12 cellular contexts compared by ENCODE assay signal in the genomic region with DNA sequence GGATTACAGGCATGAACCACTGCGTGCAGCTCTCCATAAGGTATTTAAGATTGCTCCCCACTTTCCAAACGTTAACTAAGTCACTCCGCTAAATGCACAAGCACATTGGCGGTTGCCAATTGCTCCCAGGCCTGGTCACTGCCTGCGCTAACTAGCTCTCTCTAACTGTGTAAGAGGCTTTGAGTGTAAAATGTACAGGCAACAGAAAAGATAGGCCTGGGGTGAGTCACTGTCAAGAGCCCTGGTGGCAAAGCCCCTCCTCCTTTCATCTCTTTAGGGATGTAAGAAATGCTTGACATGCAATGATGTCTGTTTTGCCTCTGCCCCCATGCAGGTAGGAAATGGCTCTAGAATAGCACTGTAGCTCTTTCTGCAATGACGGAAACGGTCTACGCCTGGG.
DNase-seq lines count a peak whose midpoint lies in the region; ATAC-seq and TF ChIP-seq lines count a peak whose summit lies in the region.
"Had no signal": no experiment of that assay in that cellular context is flagged by ENCODE, and none has a peak within 500 bp of the region (broad histone marks: within the 10 kb centered on the region; RNA-seq: fewer than 3 reads in every experiment).

No MANE protein-coding gene starts in this region.

- peaks cover 60% of the 10 kb centered on the region for H3K4me1 Mint-ChIP-seq in activated T-cell treated with anti-CD3 and anti-CD28 coated beads, Interleukin-2, amount 50 U/mL, for 24 hours (ENCODE audit: low read depth)

- no peaks in the 10 kb centered on the region for H3K9me3 Mint-ChIP-seq in activated T-cell treated with anti-CD3 and anti-CD28 coated beads, Interleukin-2, amount 50 U/mL, for 24 hours

- H3K9ac ChIP-seq in smooth muscle cell (ENCODE audit: low read depth) (no peak overlapping the region), colonic mucosa (ENCODE audit: low read depth in 2 of 2, low read length in 2 of 2) (no peak overlapping the region)
- H3K9ac ChIP-seq: GM23248, KMS-11 had no signal

- H3K27me3 Mint-ChIP-seq in activated T-cell treated with anti-CD3 and anti-CD28 coated beads, Interleukin-2, amount 50 U/mL, for 24 hours = no peaks in the 10 kb centered on the region

- H3F3A ChIP-seq in smooth muscle cell (ENCODE audit: low read depth) = no peaks in the 10 kb centered on the region

- 36% methylated on average over 8 of the region's 8 CpGs for WGBS in smooth muscle cell (ENCODE audit: low lambda C conversion rate)

- TF ChIP-seq CTCF in smooth muscle cell (IDR thresholded peaks at IDR 0.05; ENCODE audit: borderline replicate concordance, insufficient read depth, poor library complexity, severe bottlenecking) (no peak), colonic mucosa (IDR thresholded peaks at IDR 0.05) (no peak)

- no peaks in the 10 kb centered on the region for H3K79me2 ChIP-seq in smooth muscle cell (ENCODE audit: low read depth)

- ATAC-seq in SK-N-SH treated with all-trans-retinoic acid at 6 μM for 48 hours = peak; percentile 83

- H3K4me3 ChIP-seq in smooth muscle cell = no peak overlapping the region
- no peak overlapping the region for H3K4me3 ChIP-seq in SJCRH30
- H3K4me3 ChIP-seq in colonic mucosa = no peak overlapping the region
- H3K4me3 ChIP-seq: GM23248, lung had no signal

- peak overlapping the region; percentile 45 for H3K27ac Mint-ChIP-seq in activated T-cell treated with anti-CD3 and anti-CD28 coated beads, Interleukin-2, amount 50 U/mL, for 24 hours

- DNase-seq in activated T-cell treated with anti-CD3 and anti-CD28 coated beads, Interleukin-2, amount 50 U/mL, for 24 hours = no peak
- DNase-seq in activated T-cell treated with anti-CD3 and anti-CD28 coated beads for 4 hours (no peak), fibroblast of peridontal ligament (ENCODE audit: extremely low read depth) (peak; percentile 19), smooth muscle cell (lab: John Stamatoyannopoulos, UW; ENCODE audit: unreplicated experiment) (no peak), SJCRH30 (no peak), colonic mucosa (no peak), NCI-H128 (lab: John Stamatoyannopoulos, UW; ENCODE audit: unreplicated experiment) (no peak)
- DNase-seq: GM23248, NCI-H526 had no signal

- intact Hi-C loops in colonic mucosa (cut with DNase I) = no loop called here

- no peak overlapping the region for H3K4me2 ChIP-seq in smooth muscle cell
- H3K4me2 ChIP-seq: KMS-11 had no signal

- H3K4me1 ChIP-seq in smooth muscle cell (ENCODE audit: low read depth) (no peaks in the 10 kb centered on the region), SJCRH30 (no peaks in the 10 kb centered on the region), colonic mucosa (no peaks in the 10 kb centered on the region)

- no peak overlapping the region for H2AFZ ChIP-seq in smooth muscle cell (ENCODE audit: low read depth)
- H2AFZ ChIP-seq: GM23248 had no signal

- H3K36me3 ChIP-seq in smooth muscle cell (ENCODE audit: low read depth) (no peaks in the 10 kb centered on the region), SJCRH30 (no peaks in the 10 kb centered on the region), colonic mucosa (no peaks in the 10 kb centered on the region)

- H3K36me3 Mint-ChIP-seq in activated T-cell treated with anti-CD3 and anti-CD28 coated beads, Interleukin-2, amount 50 U/mL, for 24 hours (ENCODE audit: low read depth) = no peaks in the 10 kb centered on the region

- H3K4me3 Mint-ChIP-seq in activated T-cell treated with anti-CD3 and anti-CD28 coated beads, Interleukin-2, amount 50 U/mL, for 24 hours = no peak overlapping the region

- H3K27ac ChIP-seq in smooth muscle cell (ENCODE audit: low read depth) = peak overlapping the region; percentile 24
- H3K27ac ChIP-seq in SJCRH30 = no peak overlapping the region
- H3K27ac ChIP-seq in colonic mucosa = no peak overlapping the region
- H3K27ac ChIP-seq: GM23248, KMS-11 had no signal

- no peaks in the 10 kb centered on the region for H3K9me3 ChIP-seq in smooth muscle cell (replicated peaks; ENCODE audit: low read depth)
- no peaks in the 10 kb centered on the region for H3K9me3 ChIP-seq in SJCRH30 (replicated peaks)
- H3K9me3 ChIP-seq in colonic mucosa = no peaks in the 10 kb centered on the region

- H3K27me3 ChIP-seq in smooth muscle cell (ENCODE audit: low read depth) = no peaks in the 10 kb centered on the region
- no peaks in the 10 kb centered on the region for H3K27me3 ChIP-seq in SJCRH30
- H3K27me3 ChIP-seq in colonic mucosa = no peaks in the 10 kb centered on the region

- H4K20me1 ChIP-seq in smooth muscle cell (ENCODE audit: low read depth) = no peaks in the 10 kb centered on the region

TF ChIP-seq in SK-N-SH treated with all-trans-retinoic acid at 6 μM for 48 hours, 23 proteins besides CTCF, POLR2A, EP300 and RAD21:
- TF ChIP-seq CSRNP3 (CRISPR knock-in tag; IDR thresholded peaks at IDR 0.05) (no peak), CSDC2 (CRISPR knock-in tag; IDR thresholded peaks at IDR 0.05) (no peak), TCF4 (CRISPR knock-in tag; IDR thresholded peaks at IDR 0.05; ENCODE audit: borderline replicate concordance) (no peak), ZNF70 (CRISPR knock-in tag; IDR thresholded peaks at IDR 0.05) (peak; percentile 35; the same call in 1 of the 2 replicates)
